8 cellular contexts compared by ENCODE assay signal in genomic region chr10:43816351-43817321, GRCh38.
DNase-seq lines count a peak whose midpoint lies in the region; ATAC-seq and TF ChIP-seq lines count a peak whose summit lies in the region.

No MANE protein-coding gene starts in this region.

- DNase-seq in AG09309 (ENCODE audit: low read depth) (peak; percentile 89), fibroblast of mammary gland (ENCODE audit: low read depth) (peak; percentile 97), NCI-H510A treated with DMSO at 0.1 percent for 48 hours (lab: John Stamatoyannopoulos, UW) (no peak), iPS-NIHi7 (ENCODE audit: extremely low spot score) (no peak)
- DNase-seq in activated CD4-positive, alpha-beta T cell treated with anti-CD3 and anti-CD28 coated beads, Interleukin-2, amount 50 U/mL, for 4 hours = peak; percentile 52 to 56
- peak; percentile 54 for DNase-seq in stimulated activated CD4-positive, alpha-beta T cell treated with anti-CD3 and anti-CD28 coated beads, Interleukin-2, amount 100 ng/mL, for 4 hours (ENCODE audit: low read depth)

- peak; percentile 98 for ATAC-seq in GM19372 (IDR thresholded peaks at IDR 0.05; ENCODE audit: low read depth, unreplicated experiment)
- peak; percentile 96 for ATAC-seq in HG03442 (IDR thresholded peaks at IDR 0.05; ENCODE audit: unreplicated experiment)

- TF ChIP-seq CTCF in AG09309 (IDR thresholded peaks at IDR 0.05; ENCODE audit: control insufficient read depth, insufficient read depth, low read depth, low read length, missing control alignments) (no peak), fibroblast of mammary gland (conservative IDR thresholded peaks at IDR 0.05; ENCODE audit: control insufficient read depth, insufficient read depth, low read depth, low read length) (no peak)

- H3K4me3 ChIP-seq in AG09309 (ENCODE audit: control insufficient read depth, low read depth, low read length) (no peak overlapping the region), fibroblast of mammary gland (ENCODE audit: control insufficient read depth, low read depth, low read length) (no peak overlapping the region)

Comparison
In these comparisons a context has a peak if more than half of its experiments do, and no peak if none do; other contexts are left out.
1. DNase-seq: peak in AG09309 (single experiment), activated CD4-positive, alpha-beta T cell treated with anti-CD3 and anti-CD28 coated beads, Interleukin-2, amount 50 U/mL, for 4 hours (2 of 2), fibroblast of mammary gland (single experiment) and stimulated activated CD4-positive, alpha-beta T cell treated with anti-CD3 and anti-CD28 coated beads, Interleukin-2, amount 100 ng/mL, for 4 hours (single experiment); none in NCI-H510A treated with DMSO at 0.1 percent for 48 hours (single experiment) and iPS-NIHi7 (single experiment).